In genomic region chr9:39464122-39464777, GRCh38 we compare ENCODE assay signal across 8 cellular contexts.
DNase-seq lines count a peak whose midpoint lies in the region; ATAC-seq and TF ChIP-seq lines count a peak whose summit lies in the region.
"Not testable (repeated sequence)": the region's sequence is repeated elsewhere in the genome, so short reads cannot be mapped to it uniquely, and the experiment has no call there.

No MANE protein-coding gene starts in this region.

- POLR2A ChIA-PET in activated CD4-positive, alpha-beta memory T cell treated with anti-CD3 and anti-CD28 coated beads, Interleukin-2, amount 10 ng/mL, durations not matched to agents 7 days and 5 days (lab: Charles Lee): not testable (repeated sequence)

- not testable (repeated sequence) for H4K20me1 ChIP-seq in BLaER1 treated with 17β-estradiol and CSF1 and Interleukin-3, amounts not matched to agents 10 nM and 100 nM

- peak overlapping the region; percentile 64 for H3K27ac Mint-ChIP-seq in activated CD4-positive, alpha-beta memory T cell treated with anti-CD3 and anti-CD28 coated beads, Interleukin-2, amount 10 ng/mL, durations not matched to agents 7 days and 5 days

- H3K9ac ChIP-seq in BLaER1 treated with 17β-estradiol and CSF1 and Interleukin-3, amounts not matched to agents 10 nM and 100 nM: peak overlapping the region; percentile 21 to 67 (median 59); a peak in 17 of 22 replicates
- peak overlapping the region in 1 of 2 donors; percentile 25 for H3K9ac ChIP-seq in duodenal mucosa (ENCODE audit: low read depth in 1 of 2, low read length in 2 of 2)

- TF ChIP-seq CTCF in lower leg skin (IDR thresholded peaks at IDR 0.05): not testable (repeated sequence)

- H3K36me3 ChIP-seq in BLaER1 treated with 17β-estradiol and CSF1 and Interleukin-3, amounts not matched to agents 10 nM and 100 nM; duodenal mucosa (ENCODE audit: control insufficient read depth in 1 of 2, insufficient read depth in 2 of 2, low read length in 2 of 2): not testable (repeated sequence)

- peak overlapping the region; percentile 47 to 67 (median 58) for H3K4me3 ChIP-seq in BLaER1 treated with 17β-estradiol and CSF1 and Interleukin-3, amounts not matched to agents 10 nM and 100 nM
- peak overlapping the region; percentile 58 to 65 for H3K4me3 ChIP-seq in duodenal mucosa (ENCODE audit: low read depth in 1 of 2, low read length in 2 of 2)
- peak overlapping the region; percentile 34 for H3K4me3 ChIP-seq in lower leg skin (ENCODE audit: low read depth, poor library complexity, severe bottlenecking)

- WGBS in lower leg skin, 2 donors: 1% methylated on average over 19 to 26 of the region's 46 CpGs

- intact Hi-C loops in lower leg skin (cut with DNase I; ENCODE audit: low total_unique reads): not testable (repeated sequence)

- DNase-seq in HS-27A (ENCODE audit: low read depth) (peak; percentile 17), NCI-H82 treated with DMSO at 0.1 percent for 48 hours (lab: John Stamatoyannopoulos, UW; ENCODE audit: unreplicated experiment) (peak; percentile 57), lower leg skin (ENCODE audit: low spot score in 2 of 2) (peak; percentile 79 to 95)
- peak; percentile 79 for DNase-seq in activated CD4-positive, alpha-beta memory T cell treated with anti-CD3 and anti-CD28 coated beads, Interleukin-2, amount 10 ng/mL, durations not matched to agents 7 days and 5 days
- peak; percentile 72 to 75 for DNase-seq in stimulated activated CD4-positive, alpha-beta T cell treated with anti-CD3 and anti-CD28 coated beads, Interleukin-2, amount 100 ng/mL, for 24 hours

- H3K4me1 ChIP-seq in BLaER1 treated with 17β-estradiol and CSF1 and Interleukin-3, amounts not matched to agents 10 nM and 100 nM; duodenal mucosa (ENCODE audit: control insufficient read depth in 1 of 2, insufficient read depth in 2 of 2, low read length in 2 of 2): not testable (repeated sequence)

- not testable (repeated sequence) for H3K27me3 Mint-ChIP-seq in activated CD4-positive, alpha-beta memory T cell treated with anti-CD3 and anti-CD28 coated beads, Interleukin-2, amount 10 ng/mL, durations not matched to agents 7 days and 5 days

- not testable (repeated sequence) for H3K4me1 Mint-ChIP-seq in activated CD4-positive, alpha-beta memory T cell treated with anti-CD3 and anti-CD28 coated beads, Interleukin-2, amount 10 ng/mL, durations not matched to agents 7 days and 5 days

- not testable (repeated sequence) for H3K9me3 ChIP-seq in BLaER1 treated with 17β-estradiol and CSF1 and Interleukin-3, amounts not matched to agents 10 nM and 100 nM (replicated peaks in 1 of 11); duodenal mucosa (ENCODE audit: control insufficient read depth in 1 of 2, low read length in 2 of 2)

- H3K36me3 Mint-ChIP-seq in activated CD4-positive, alpha-beta memory T cell treated with anti-CD3 and anti-CD28 coated beads, Interleukin-2, amount 10 ng/mL, durations not matched to agents 7 days and 5 days (ENCODE audit: low read depth): not testable (repeated sequence)

- ATAC-seq in GM21381 (IDR thresholded peaks at IDR 0.05; ENCODE audit: unreplicated experiment): peak; percentile 99

- H3K4me3 Mint-ChIP-seq in activated CD4-positive, alpha-beta memory T cell treated with anti-CD3 and anti-CD28 coated beads, Interleukin-2, amount 10 ng/mL, durations not matched to agents 7 days and 5 days: peak overlapping the region; percentile 89

- CTCF ChIA-PET in activated CD4-positive, alpha-beta memory T cell treated with anti-CD3 and anti-CD28 coated beads, Interleukin-2, amount 10 ng/mL, durations not matched to agents 7 days and 5 days (lab: Charles Lee): not testable (repeated sequence)

- H3K27me3 ChIP-seq in BLaER1 treated with 17β-estradiol and CSF1 and Interleukin-3, amounts not matched to agents 10 nM and 100 nM; duodenal mucosa (ENCODE audit: control insufficient read depth in 1 of 2, insufficient read depth in 2 of 2, low read length in 2 of 2): not testable (repeated sequence)

- H3K27ac ChIP-seq in BLaER1 treated with 17β-estradiol and CSF1 and Interleukin-3, amounts not matched to agents 10 nM and 100 nM: peak overlapping the region in 5 of 11 experiments; percentile 14 to 51 (median 23); a peak in 5 of 22 replicates
- not testable (repeated sequence) for H3K27ac ChIP-seq in duodenal mucosa (ENCODE audit: low read depth, low read length)

- not testable (repeated sequence) for TF ChIP-seq POLR2A in lower leg skin (IDR thresholded peaks at IDR 0.05)

- not testable (repeated sequence) for H3K9me3 Mint-ChIP-seq in activated CD4-positive, alpha-beta memory T cell treated with anti-CD3 and anti-CD28 coated beads, Interleukin-2, amount 10 ng/mL, durations not matched to agents 7 days and 5 days

- peak overlapping the region in 10 of 11 experiments; percentile 12 to 57 (median 34); a peak in 13 of 22 replicates for H3K4me2 ChIP-seq in BLaER1 treated with 17β-estradiol and CSF1 and Interleukin-3, amounts not matched to agents 10 nM and 100 nM

Comparison
In these comparisons a context has a peak if more than half of its experiments do, and no peak if none do; other contexts are left out.
1. DNase-seq: peak in every context shown above with its lines; median percentile 87 in lower leg skin; 79 in activated CD4-positive, alpha-beta memory T cell treated with anti-CD3 and anti-CD28 coated beads, Interleukin-2, amount 10 ng/mL, durations not matched to agents 7 days and 5 days; 74 in stimulated activated CD4-positive, alpha-beta T cell treated with anti-CD3 and anti-CD28 coated beads, Interleukin-2, amount 100 ng/mL, for 24 hours; 57 in NCI-H82 treated with DMSO at 0.1 percent for 48 hours; 17 in HS-27A.